15 cellular contexts compared by ENCODE assay signal in the genomic region with DNA sequence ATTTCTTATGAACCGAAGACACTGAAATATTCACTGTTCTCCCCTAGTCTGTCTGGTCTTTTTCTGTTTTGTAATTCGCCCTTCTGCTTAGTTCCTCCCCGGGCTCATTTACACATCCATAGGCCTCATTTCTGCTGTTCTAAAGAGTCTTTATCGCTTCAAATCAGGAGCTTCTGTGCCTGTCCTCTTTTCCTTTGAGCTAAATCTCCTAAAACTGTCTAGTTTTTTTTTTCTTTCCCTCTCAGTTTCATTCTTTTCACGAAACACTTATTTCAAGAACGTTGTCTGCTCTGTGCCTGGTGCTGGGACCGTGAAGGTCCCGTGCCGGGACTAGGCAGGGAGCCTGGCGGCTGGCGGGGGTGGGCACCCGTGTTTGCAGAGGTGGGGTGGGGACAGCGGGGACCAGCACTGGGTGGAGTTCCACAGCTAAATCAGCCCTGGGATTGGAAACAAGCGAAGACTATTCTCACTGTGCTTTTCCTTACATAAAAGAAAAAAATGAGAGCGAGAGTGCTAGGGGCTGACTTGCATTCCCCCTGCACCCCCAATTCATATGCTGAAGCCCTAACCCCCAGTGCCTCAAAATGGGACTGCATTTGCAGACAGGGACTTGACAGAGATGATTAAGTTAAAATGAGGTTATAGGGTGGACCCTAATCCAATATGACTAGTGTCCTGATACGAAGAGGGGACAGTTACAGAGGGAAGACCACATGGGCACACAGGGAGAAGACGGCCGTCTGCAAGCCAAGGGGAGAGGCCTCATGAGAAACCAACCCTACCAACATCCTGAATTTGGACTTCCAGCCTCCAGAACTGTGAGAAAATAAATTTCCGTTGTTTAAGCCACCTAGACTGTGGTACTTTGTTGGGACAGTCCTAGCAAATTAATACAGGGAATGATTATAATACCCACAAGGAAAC. TPM values are rescaled to one million over a fixed set of nuclear protein-coding genes. Genes with fewer than 3 reads are reported as not detected.
A peak's percentile ranks its signal among the peaks of the same experiment; 100 is the strongest.
DNase-seq lines count a peak whose midpoint lies in the region; ATAC-seq, FAIRE-seq and TF ChIP-seq lines count a peak whose summit lies in the region.
"Had no signal": no experiment of that assay in that cellular context is flagged by ENCODE, and none has a peak within 500 bp of the region (broad histone marks: within the 10 kb centered on the region; RNA-seq: fewer than 3 reads in every experiment).

No MANE protein-coding gene starts in this region.

- CTCF ChIA-PET in HepG2 (lab: Yijun Ruan, JAX; ENCODE audit: low intra/inter-chr PET ratio, low total read pairs) = no interaction called here

- in situ Hi-C loops in HepG2 (cut with HindIII; ENCODE audit: extremely low pct_ligation_motif_present, low pct_unique_long_range_greater_than_20kb) = no loop called here

- POLR2A ChIA-PET in HepG2 (lab: Yijun Ruan, JAX) = interaction anchor here (0.9 to 1.8 kb wide), 3 partner anchors 11 to 34 kb away, joined by 3 to 4 read pairs (median 3); partner anchors contain the start of genes ADPRM and SCO1

- peak overlapping the region; percentile 26 for H3K27ac Mint-ChIP-seq in activated CD4-positive, alpha-beta T cell treated with anti-CD3 and anti-CD28 coated beads, Interleukin-2, amount 10 ng/mL, durations not matched to agents 24 days and 14 days
- H3K27ac Mint-ChIP-seq in activated naive CD8-positive, alpha-beta T cell treated with anti-CD3 and anti-CD28 coated beads, Interleukin-2, amount 50 U/mL, for 24 hours = peak overlapping the region; percentile 80

- peak overlapping the region; percentile 40 for H2AFZ ChIP-seq in HepG2 (ENCODE audit: low read length)

- H3K27me3 Mint-ChIP-seq in activated CD4-positive, alpha-beta T cell treated with anti-CD3 and anti-CD28 coated beads, Interleukin-2, amount 10 ng/mL, durations not matched to agents 24 days and 14 days = peaks cover 11% of the 10 kb centered on the region
- H3K27me3 Mint-ChIP-seq in activated naive CD8-positive, alpha-beta T cell treated with anti-CD3 and anti-CD28 coated beads, Interleukin-2, amount 50 U/mL, for 24 hours = no peaks in the 10 kb centered on the region

- H3K4me2 ChIP-seq in HepG2 (ENCODE audit: low read depth, low read length) = peak overlapping the region; percentile 68

- BruUV-seq in HepG2 (replicated peaks; lab: Mats Ljungman, UMichigan) = no TSS peak

- TF ChIP-seq EP300 in HepG2 (IDR thresholded peaks at IDR 0.05; ENCODE audit: low read depth in 2 of 2, low read length in 2 of 2) (no peak), HepG2 (CRISPR knock-in tag; IDR thresholded peaks at IDR 0.05; ENCODE audit: borderline replicate concordance) (no peak)

- no peaks in the 10 kb centered on the region for H3K36me3 ChIP-seq in HepG2 (replicated peaks in 1 of 2; ENCODE audit: control insufficient read depth in 1 of 2, insufficient read depth in 2 of 2, low read length in 2 of 2)
- no peaks in the 10 kb centered on the region for H3K36me3 ChIP-seq in testis (ENCODE audit: low read depth, missing control alignments)

- 0 out of 2 replicates have a peak overlapping the region, but pooled peaks have one; percentile 18 for H3K9ac ChIP-seq in HepG2 (ENCODE audit: insufficient read depth, low read depth, low read length)

- H3K27ac ChIP-seq in HepG2 (ENCODE audit: extremely low read length, insufficient read depth, low read length) (no peak overlapping the region), testis (peak overlapping the region; percentile 25 to 96)

- no peaks in the 10 kb centered on the region for H3K79me2 ChIP-seq in HepG2 (ENCODE audit: insufficient read depth, low read length)

- no peaks in the 10 kb centered on the region for H4K20me1 ChIP-seq in HepG2 (ENCODE audit: insufficient read depth, low read length)

- H3K4me3 ChIP-seq in HepG2 (replicated peaks in 1 of 3; ENCODE audit: insufficient read depth in 1 of 3, low read depth in 2 of 3, low read length in 3 of 3) = peak overlapping the region in 2 of 3 experiments; percentile 57 to 77; a peak in 2 of 6 replicates
- H3K4me3 ChIP-seq in testis = peak overlapping the region in 1 of 2 donors; percentile 83

- WGBS in HepG2 (ENCODE audit: low lambda C conversion rate) = 59% methylated on average over 19 of the region's 19 CpGs
- WGBS in testis, 2 donors = 41 to 62% methylated on average over 19 of the region's 19 CpGs

- no peaks in the 10 kb centered on the region for H3K9me3 Mint-ChIP-seq in activated CD4-positive, alpha-beta T cell treated with anti-CD3 and anti-CD28 coated beads, Interleukin-2, amount 10 ng/mL, durations not matched to agents 24 days and 14 days
- H3K9me3 Mint-ChIP-seq in activated naive CD8-positive, alpha-beta T cell treated with anti-CD3 and anti-CD28 coated beads, Interleukin-2, amount 50 U/mL, for 24 hours = no peaks in the 10 kb centered on the region

- peaks cover 0 to 4% of the 10 kb centered on the region in 2 experiments; a peak in 1 of 5 replicates for H3K27me3 ChIP-seq in HepG2 (ENCODE audit: control insufficient read depth in 1 of 2, insufficient read depth in 2 of 2, low read length in 2 of 2)
- H3K27me3 ChIP-seq in testis = no peaks in the 10 kb centered on the region

- H3K4me1 ChIP-seq in HepG2 (ENCODE audit: insufficient read depth, low read length) (peaks cover 8% of the 10 kb centered on the region), testis (peaks cover 9% of the 10 kb centered on the region)

- TF ChIP-seq POLR2A in HepG2 (IDR thresholded peaks at IDR 0.05; ENCODE audit: insufficient read depth in 1 of 2, low read depth in 2 of 2, low read length in 2 of 2) = no peak
- no peak for TF ChIP-seq POLR2A in testis (IDR thresholded peaks at IDR 0.05)
- TF ChIP-seq POLR2A in H54 (IDR thresholded peaks at IDR 0.05; ENCODE audit: low read depth, low read length) = no peak

- H3K4me3 Mint-ChIP-seq in activated CD4-positive, alpha-beta T cell treated with anti-CD3 and anti-CD28 coated beads, Interleukin-2, amount 10 ng/mL, durations not matched to agents 24 days and 14 days = peak overlapping the region; percentile 92
- peak overlapping the region; percentile 89 for H3K4me3 Mint-ChIP-seq in activated naive CD8-positive, alpha-beta T cell treated with anti-CD3 and anti-CD28 coated beads, Interleukin-2, amount 50 U/mL, for 24 hours

- peaks cover 14% of the 10 kb centered on the region for H3K4me1 Mint-ChIP-seq in activated CD4-positive, alpha-beta T cell treated with anti-CD3 and anti-CD28 coated beads, Interleukin-2, amount 10 ng/mL, durations not matched to agents 24 days and 14 days
- peaks cover 22% of the 10 kb centered on the region for H3K4me1 Mint-ChIP-seq in activated naive CD8-positive, alpha-beta T cell treated with anti-CD3 and anti-CD28 coated beads, Interleukin-2, amount 50 U/mL, for 24 hours

- no peak for FAIRE-seq in HepG2 (lab: Jason Lieb, UNC)
- FAIRE-seq in H54 (lab: Jason Lieb, UNC) = no peak
- FAIRE-seq: GM12892, HTR-8/SVneo had no signal

- TF ChIP-seq CTCF in HepG2 (CRISPR knock-in tag; IDR thresholded peaks at IDR 0.05) (no peak), testis (IDR thresholded peaks at IDR 0.05) (no peak)

- no peaks in the 10 kb centered on the region for H3K36me3 Mint-ChIP-seq in activated CD4-positive, alpha-beta T cell treated with anti-CD3 and anti-CD28 coated beads, Interleukin-2, amount 10 ng/mL, durations not matched to agents 24 days and 14 days (ENCODE audit: low read depth)
- H3K36me3 Mint-ChIP-seq in activated naive CD8-positive, alpha-beta T cell treated with anti-CD3 and anti-CD28 coated beads, Interleukin-2, amount 50 U/mL, for 24 hours (ENCODE audit: low read depth) = no peaks in the 10 kb centered on the region

- TF ChIP-seq RAD21 in HepG2 (CRISPR knock-in tag; IDR thresholded peaks at IDR 0.05) = no peak

- intact Hi-C loops in activated CD4-positive, alpha-beta T cell treated with anti-CD3 and anti-CD28 coated beads, Interleukin-2, amount 10 ng/mL, durations not matched to agents 24 days and 14 days (cut with micrococcal nuclease) = no loop called here
- intact Hi-C loops in HepG2 (cut with micrococcal nuclease; ENCODE audit: unreplicated experiment) (loop anchor here (5.0 kb wide), 1 partner anchor 34 kb away; the partner anchor contains the start of genes ADPRM and SCO1), testis (cut with DNase I; ENCODE audit: low total_unique reads) (no loop called here)

- ATAC-seq in activated naive CD8-positive, alpha-beta T cell treated with anti-CD3 and anti-CD28 coated beads, Interleukin-2, amount 50 U/mL, for 24 hours = no peak
- ATAC-seq in HepG2 (no peak), GM18873 (IDR thresholded peaks at IDR 0.05; ENCODE audit: low FRiP score, unreplicated experiment) (no peak)
- ATAC-seq: HCT116 had no signal

- no peak for DNase-seq in activated CD4-positive, alpha-beta T cell treated with anti-CD3 and anti-CD28 coated beads, Interleukin-2, amount 10 ng/mL, durations not matched to agents 24 days and 14 days
- DNase-seq in activated CD4-positive, alpha-beta T cell treated with anti-CD3 and anti-CD28 coated beads for 4 hours = no peak
- DNase-seq in activated naive CD8-positive, alpha-beta T cell treated with anti-CD3 and anti-CD28 coated beads, Interleukin-2, amount 50 U/mL, for 24 hours = no peak
- DNase-seq in HepG2 (ENCODE audit: low spot score) = no peak
- DNase-seq in testis = no peak
- DNase-seq in NK-92 (lab: John Stamatoyannopoulos, UW; ENCODE audit: unreplicated experiment) = no peak
- no peak for DNase-seq in H54 (ENCODE audit: insufficient read length, low spot score)
- DNase-seq: ACHN; activated CD4-positive, alpha-beta T cell treated with anti-CD3 and anti-CD28 coated beads, Interleukin-2, amount 50 U/mL, for 1 hour; cortex of kidney; stimulated activated CD4-positive, alpha-beta T cell treated with anti-CD3 and anti-CD28 coated beads, Interleukin-1b, Interleukin-23, amount 100 ng/mL, for 48 hours had no signal

- H3K9me3 ChIP-seq in HepG2 (ENCODE audit: low read length) (no peaks in the 10 kb centered on the region), testis (no peaks in the 10 kb centered on the region)

RNA-seq across cellular contexts. Expression of gene TMEM220, which starts 1.4 kb away (rescaled TPM):
- total RNA-seq in activated CD4-positive, alpha-beta T cell treated with anti-CD3 and anti-CD28 coated beads, Interleukin-2, amount 10 ng/mL, durations not matched to agents 24 days and 14 days = 0.56 and 1.3 TPM in 2 replicates
- 0.73 and 2.2 TPM in 2 replicates for total RNA-seq in HepG2 (2016; rRNA removed; fragmentation: Illumina TruSeq; extraction: Trizol)
- total RNA-seq in HepG2 (2016; cell fraction: cytosol; rRNA removed; fragmentation: Illumina TruSeq; extraction: Trizol; ENCODE audit: low read depth) = 1.3 and 1.8 TPM in 2 replicates
- total RNA-seq in HepG2 (2016; cell fraction: insoluble cytoplasmic fraction; rRNA removed; fragmentation: Illumina TruSeq; extraction: Trizol) = 1.7 and 2.0 TPM in 2 replicates
- total RNA-seq in HepG2 (2016; cell fraction: membrane; rRNA removed; fragmentation: Illumina TruSeq; extraction: Trizol) = 1.8 and 2.3 TPM in 2 replicates
- 1.0 and 1.6 TPM in 2 replicates for total RNA-seq in HepG2 (2016; cell fraction: nucleus; rRNA removed; fragmentation: Illumina TruSeq; extraction: Trizol)
- 1.3 and 1.8 TPM in 2 replicates for polyA plus RNA-seq in HepG2 (2011; rRNA removed)
- polyA plus RNA-seq in HepG2 (2011; cell fraction: cytosol; rRNA removed) = 0.56 and 1.4 TPM in 2 replicates
- polyA plus RNA-seq in HepG2 (2011; cell fraction: nucleus; rRNA removed) = 0.87 and 1.0 TPM in 2 replicates
- polyA plus RNA-seq in HepG2 (2012) = 1.2 and 3.6 TPM in 2 replicates
- 2.8 and 3.3 TPM in 2 replicates for polyA plus RNA-seq in HepG2 (2016; cell fraction: cytosol; fragmentation: Illumina TruSeq; extraction: Trizol; ENCODE audit: low read depth)
- polyA plus RNA-seq in HepG2 (2016; cell fraction: insoluble cytoplasmic fraction; fragmentation: Illumina TruSeq; extraction: Trizol; ENCODE audit: low read depth) = 1.4 and 2.6 TPM in 2 replicates
- 1.4 and 1.9 TPM in 2 replicates for polyA plus RNA-seq in HepG2 (2016; cell fraction: membrane; fragmentation: Illumina TruSeq; extraction: Trizol; ENCODE audit: low read depth)
- polyA plus RNA-seq in HepG2 (2016; cell fraction: nucleus; fragmentation: Illumina TruSeq; extraction: Trizol; ENCODE audit: insufficient read depth, low read depth) = 2.5 and 5.7 TPM in 2 replicates
- 0.50 TPM in 1 of 2 replicates, not detected in the other for polyA minus RNA-seq in HepG2 (2011; rRNA and poly(A)+ RNA removed; ENCODE audit: low replicate concordance)
- polyA minus RNA-seq in HepG2 (2011; cell fraction: cytosol; rRNA and poly(A)+ RNA removed) = 0.26 and 1.3 TPM in 2 replicates
- 0.64 and 1.4 TPM in 2 replicates for polyA minus RNA-seq in HepG2 (2011; cell fraction: nucleus; rRNA and poly(A)+ RNA removed)
- total RNA-seq in testis = 10 to 100 TPM; 16.2 to 22.2 TPM
- 53.1 TPM for polyA plus RNA-seq in testis (ENCODE audit: insufficient read depth, low read depth, low replicate concordance)

RNA-seq across cellular contexts. Expression of gene ADPRM, which starts 33.8 kb away (rescaled TPM):
- total RNA-seq in activated CD4-positive, alpha-beta T cell treated with anti-CD3 and anti-CD28 coated beads, Interleukin-2, amount 10 ng/mL, durations not matched to agents 24 days and 14 days = 10.0 and 11.9 TPM in 2 replicates
- total RNA-seq in HepG2 (2016; rRNA removed; fragmentation: Illumina TruSeq; extraction: Trizol) (5.6 and 5.9 TPM in 2 replicates), testis (10 to 100 TPM in 1 of 2 donors, 1 to 10 TPM in 1; 8.0 to 13.8 TPM)
- 2.8 and 3.3 TPM in 2 replicates for total RNA-seq in HepG2 (2016; cell fraction: cytosol; rRNA removed; fragmentation: Illumina TruSeq; extraction: Trizol; ENCODE audit: low read depth)
- 4.9 and 6.3 TPM in 2 replicates for total RNA-seq in HepG2 (2016; cell fraction: insoluble cytoplasmic fraction; rRNA removed; fragmentation: Illumina TruSeq; extraction: Trizol)
- total RNA-seq in HepG2 (2016; cell fraction: membrane; rRNA removed; fragmentation: Illumina TruSeq; extraction: Trizol) = 6.2 and 6.3 TPM in 2 replicates
- 3.9 and 4.2 TPM in 2 replicates for total RNA-seq in HepG2 (2016; cell fraction: nucleus; rRNA removed; fragmentation: Illumina TruSeq; extraction: Trizol)
- polyA plus RNA-seq in HepG2 (2011; rRNA removed) (7.9 and 10.8 TPM in 2 replicates), testis (ENCODE audit: insufficient read depth, low read depth, low replicate concordance) (9.0 TPM)
- 5.5 and 8.7 TPM in 2 replicates for polyA plus RNA-seq in HepG2 (2011; cell fraction: cytosol; rRNA removed)
- 2.3 and 3.2 TPM in 2 replicates for polyA plus RNA-seq in HepG2 (2011; cell fraction: nucleus; rRNA removed)
- 10.1 and 12.1 TPM in 2 replicates for polyA plus RNA-seq in HepG2 (2012)
- polyA plus RNA-seq in HepG2 (2016; cell fraction: cytosol; fragmentation: Illumina TruSeq; extraction: Trizol; ENCODE audit: low read depth) = 2.8 and 3.1 TPM in 2 replicates
- polyA plus RNA-seq in HepG2 (2016; cell fraction: insoluble cytoplasmic fraction; fragmentation: Illumina TruSeq; extraction: Trizol; ENCODE audit: low read depth) = 6.1 and 6.3 TPM in 2 replicates
- 5.4 and 5.6 TPM in 2 replicates for polyA plus RNA-seq in HepG2 (2016; cell fraction: membrane; fragmentation: Illumina TruSeq; extraction: Trizol; ENCODE audit: low read depth)
- polyA plus RNA-seq in HepG2 (2016; cell fraction: nucleus; fragmentation: Illumina TruSeq; extraction: Trizol; ENCODE audit: insufficient read depth, low read depth) = 3.6 and 4.3 TPM in 2 replicates
- polyA minus RNA-seq in HepG2 (2011; rRNA and poly(A)+ RNA removed; ENCODE audit: low replicate concordance) = 5.1 and 6.9 TPM in 2 replicates
- 3.3 and 4.0 TPM in 2 replicates for polyA minus RNA-seq in HepG2 (2011; cell fraction: cytosol; rRNA and poly(A)+ RNA removed)
- 9.0 and 14.3 TPM in 2 replicates for polyA minus RNA-seq in HepG2 (2011; cell fraction: nucleus; rRNA and poly(A)+ RNA removed)

RNA-seq across cellular contexts. Expression of gene SCO1, which starts 33.9 kb away (rescaled TPM):
- total RNA-seq in activated CD4-positive, alpha-beta T cell treated with anti-CD3 and anti-CD28 coated beads, Interleukin-2, amount 10 ng/mL, durations not matched to agents 24 days and 14 days = 43.4 and 44.9 TPM in 2 replicates
- total RNA-seq in HepG2 (2016; rRNA removed; fragmentation: Illumina TruSeq; extraction: Trizol) (50.3 and 69.5 TPM in 2 replicates), testis (10 to 100 TPM; 23.9 to 31.9 TPM)
- 3.1 and 4.2 TPM in 2 replicates for total RNA-seq in HepG2 (2016; cell fraction: cytosol; rRNA removed; fragmentation: Illumina TruSeq; extraction: Trizol; ENCODE audit: low read depth)
- 51.9 and 71.9 TPM in 2 replicates for total RNA-seq in HepG2 (2016; cell fraction: insoluble cytoplasmic fraction; rRNA removed; fragmentation: Illumina TruSeq; extraction: Trizol)
- total RNA-seq in HepG2 (2016; cell fraction: membrane; rRNA removed; fragmentation: Illumina TruSeq; extraction: Trizol) = 10.6 and 11.3 TPM in 2 replicates
- 32.1 and 34.3 TPM in 2 replicates for total RNA-seq in HepG2 (2016; cell fraction: nucleus; rRNA removed; fragmentation: Illumina TruSeq; extraction: Trizol)
- polyA plus RNA-seq in HepG2 (2011; rRNA removed) (11.0 and 11.4 TPM in 2 replicates), testis (ENCODE audit: insufficient read depth, low read depth, low replicate concordance) (25.7 TPM)
- 8.5 and 10.4 TPM in 2 replicates for polyA plus RNA-seq in HepG2 (2011; cell fraction: cytosol; rRNA removed)
- polyA plus RNA-seq in HepG2 (2011; cell fraction: nucleus; rRNA removed) = 9.3 and 11.8 TPM in 2 replicates
- polyA plus RNA-seq in HepG2 (2012) = 12.4 and 14.8 TPM in 2 replicates
- polyA plus RNA-seq in HepG2 (2016; cell fraction: cytosol; fragmentation: Illumina TruSeq; extraction: Trizol; ENCODE audit: low read depth) = 4.1 and 4.2 TPM in 2 replicates
- polyA plus RNA-seq in HepG2 (2016; cell fraction: insoluble cytoplasmic fraction; fragmentation: Illumina TruSeq; extraction: Trizol; ENCODE audit: low read depth) = 56.4 and 64.1 TPM in 2 replicates
- 7.3 TPM in 2 replicates for polyA plus RNA-seq in HepG2 (2016; cell fraction: membrane; fragmentation: Illumina TruSeq; extraction: Trizol; ENCODE audit: low read depth)
- polyA plus RNA-seq in HepG2 (2016; cell fraction: nucleus; fragmentation: Illumina TruSeq; extraction: Trizol; ENCODE audit: insufficient read depth, low read depth) = 35.9 and 42.3 TPM in 2 replicates
- 15.5 and 28.5 TPM in 2 replicates for polyA minus RNA-seq in HepG2 (2011; rRNA and poly(A)+ RNA removed; ENCODE audit: low replicate concordance)
- polyA minus RNA-seq in HepG2 (2011; cell fraction: cytosol; rRNA and poly(A)+ RNA removed) = 7.4 and 12.4 TPM in 2 replicates
- polyA minus RNA-seq in HepG2 (2011; cell fraction: nucleus; rRNA and poly(A)+ RNA removed) = 28.8 and 30.6 TPM in 2 replicates
